Comparison of ENCODE assay signal across 19 cellular contexts in the genomic region with DNA sequence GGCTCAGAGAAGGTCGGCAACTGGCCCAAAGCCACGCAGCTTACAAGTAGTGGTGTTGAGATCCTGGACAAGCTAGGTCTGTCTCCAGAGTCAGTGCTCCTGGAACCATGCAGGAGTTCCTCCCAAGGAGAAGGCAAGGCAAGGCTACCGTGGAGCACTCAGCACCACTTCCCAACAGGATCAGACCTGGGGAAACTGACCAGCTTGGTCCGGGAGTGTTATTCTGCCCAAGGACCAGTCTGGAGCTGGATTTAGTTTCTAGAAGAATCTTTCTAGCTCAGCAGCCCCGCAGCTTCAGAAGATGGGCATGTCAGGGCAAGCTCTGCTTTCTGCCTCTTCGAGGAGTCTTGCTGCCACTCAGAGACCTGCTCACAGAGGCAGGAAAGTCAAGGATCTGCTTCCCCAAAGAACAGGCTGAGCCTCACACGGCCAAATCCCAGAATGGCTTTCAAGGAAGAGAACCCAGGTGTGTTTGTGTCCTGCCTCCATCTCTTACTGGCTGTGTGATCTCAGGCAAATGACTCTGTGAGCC.
DNase-seq lines count a peak whose midpoint lies in the region; ATAC-seq and TF ChIP-seq lines count a peak whose summit lies in the region.
"Had no signal": no experiment of that assay in that cellular context is flagged by ENCODE, and none has a peak within 500 bp of the region (broad histone marks: within the 10 kb centered on the region; RNA-seq: fewer than 3 reads in every experiment).

No MANE protein-coding gene starts in this region.

- no peak overlapping the region for H2BK20ac ChIP-seq in IMR-90 (ENCODE audit: low read depth, low read length)

- no peak overlapping the region for H3K14ac ChIP-seq in IMR-90 (replicated peaks; ENCODE audit: low read depth, low read length)

- H3K36me3 ChIP-seq in IMR-90 (ENCODE audit: control insufficient read depth, insufficient read depth, low read length) = no peaks in the 10 kb centered on the region
- H3K36me3 ChIP-seq: MG63 had no signal

- no peak overlapping the region for H3K4me2 ChIP-seq in IMR-90 (ENCODE audit: low read depth, low read length)
- H3K4me2 ChIP-seq: SK-N-SH had no signal

- H3K79me1 ChIP-seq in IMR-90 (ENCODE audit: low read depth in 1 of 2, low read length in 2 of 2) = no peaks in the 10 kb centered on the region

- DNase-seq in DMS79 (lab: John Stamatoyannopoulos, UW) (peak; percentile 5), IMR-90 (no peak), osteocyte (ENCODE audit: extremely low spot score, unreplicated experiment) (peak; percentile 57), progenitor cell of endocrine pancreas (ENCODE audit: low spot score, unreplicated experiment) (no peak), NCI-H345 (lab: John Stamatoyannopoulos, UW) (no peak), putamen (ENCODE audit: low spot score) (no peak), cerebellar nuclear complex (lab: John Stamatoyannopoulos, UW) (no peak)
- DNase-seq: activated CD4-positive, alpha-beta T cell treated with anti-CD3 and anti-CD28 coated beads, Interleukin-2, amount 50 U/mL, for 1 hour; effector CD8-positive, alpha-beta T cell; MG63; NCI-H2081; NCI-H226; NCI-H774; SK-N-SH; stimulated activated CD4-positive, alpha-beta T cell treated with anti-CD3 and anti-CD28 coated beads, Interleukin-4, amount 100 ng/mL, for 1 hour; stimulated activated naive B cell treated with anti-CD40 and anti-IgM and Interleukin-4, amounts not matched to agents 10 μg/mL and 1 μg/mL and 100 μg/mL, for 72 hours had no signal

- H3K9me3 Mint-ChIP-seq in osteocyte (ENCODE audit: unreplicated experiment) (no peaks in the 10 kb centered on the region), progenitor cell of endocrine pancreas (ENCODE audit: low read depth) (no peaks in the 10 kb centered on the region)

- BruUV-seq in IMR-90 (replicated peaks; lab: Mats Ljungman, UMichigan) = no TSS peak

- H3K4me1 Mint-ChIP-seq in osteocyte (ENCODE audit: unreplicated experiment) (no peaks in the 10 kb centered on the region), progenitor cell of endocrine pancreas (ENCODE audit: low read depth) (no peaks in the 10 kb centered on the region)
- H3K4me1 Mint-ChIP-seq: stimulated activated naive B cell treated with anti-CD40 and anti-IgM and Interleukin-4, amounts not matched to agents 10 μg/mL and 1 μg/mL and 100 μg/mL, for 72 hours had no signal

- H3K9me1 ChIP-seq in IMR-90 (ENCODE audit: insufficient read depth, low read length) = no peaks in the 10 kb centered on the region

- no peaks in the 10 kb centered on the region for H3K27me3 ChIP-seq in IMR-90 (ENCODE audit: control insufficient read depth, insufficient read depth, low read length)
- H3K27me3 ChIP-seq: MG63 had no signal

- intact Hi-C loops in IMR-90 (cut with micrococcal nuclease) = no loop called here

- TF ChIP-seq RAD21 in IMR-90 (IDR thresholded peaks at IDR 0.05; ENCODE audit: low read length) = no peak

- dilution Hi-C loops in IMR-90 (cut with HindIII; ENCODE audit: low sequenced_read_pairs, unreplicated experiment) = no loop called here

- no peak overlapping the region for H3K4ac ChIP-seq in IMR-90 (ENCODE audit: low read depth, low read length)

- H2AK5ac ChIP-seq in IMR-90 (ENCODE audit: low read depth, low read length) = no peak overlapping the region

- no peak overlapping the region for H4K91ac ChIP-seq in IMR-90 (ENCODE audit: insufficient read depth, low read depth, low read length)

- H3K9me3 ChIP-seq in IMR-90 (ENCODE audit: control insufficient read depth, insufficient read depth, low read length) = no peaks in the 10 kb centered on the region
- H3K9me3 ChIP-seq: MG63, SK-N-SH had no signal

- H3K27ac Mint-ChIP-seq in osteocyte (ENCODE audit: unreplicated experiment) = no peak overlapping the region
- H3K27ac Mint-ChIP-seq in progenitor cell of endocrine pancreas = no peak overlapping the region
- H3K27ac Mint-ChIP-seq: stimulated activated naive B cell treated with anti-CD40 and anti-IgM and Interleukin-4, amounts not matched to agents 10 μg/mL and 1 μg/mL and 100 μg/mL, for 72 hours had no signal

- no peak overlapping the region for H2BK15ac ChIP-seq in IMR-90 (ENCODE audit: low read depth, low read length)

- POLR2A ChIA-PET in IMR-90 (lab: Charles Lee; ENCODE audit: unreplicated experiment) = no interaction called here

- H3K56ac ChIP-seq in IMR-90 (ENCODE audit: extremely low read depth, insufficient read depth, low read length) = no peak overlapping the region

- no peak overlapping the region for H3K4me3 ChIP-seq in IMR-90 (ENCODE audit: insufficient read depth, low read depth, low read length)
- H3K4me3 ChIP-seq: K562, MG63 had no signal

- CTCF ChIA-PET in IMR-90 (lab: Yijun Ruan, JAX) = no interaction called here

- H4K5ac ChIP-seq in IMR-90 (ENCODE audit: low read depth, low read length) = no peak overlapping the region

- H3K4me3 Mint-ChIP-seq in osteocyte (ENCODE audit: unreplicated experiment) = no peak overlapping the region
- H3K4me3 Mint-ChIP-seq in progenitor cell of endocrine pancreas (ENCODE audit: low read depth) = no peak overlapping the region
- H3K4me3 Mint-ChIP-seq: stimulated activated naive B cell treated with anti-CD40 and anti-IgM and Interleukin-4, amounts not matched to agents 10 μg/mL and 1 μg/mL and 100 μg/mL, for 72 hours had no signal

- ATAC-seq in IMR-90 (ENCODE audit: low read depth) (no peak), esophagus mucosa (peak; percentile 35)
- ATAC-seq: K562; stimulated activated naive B cell treated with anti-CD40 and anti-IgM and Interleukin-4, amounts not matched to agents 10 μg/mL and 1 μg/mL and 100 μg/mL, for 72 hours had no signal

- H3K36me3 Mint-ChIP-seq in osteocyte (ENCODE audit: unreplicated experiment) = no peaks in the 10 kb centered on the region
- no peaks in the 10 kb centered on the region for H3K36me3 Mint-ChIP-seq in progenitor cell of endocrine pancreas (ENCODE audit: insufficient read depth)
- H3K36me3 Mint-ChIP-seq: stimulated activated naive B cell treated with anti-CD40 and anti-IgM and Interleukin-4, amounts not matched to agents 10 μg/mL and 1 μg/mL and 100 μg/mL, for 72 hours had no signal

- no peak overlapping the region for H4K8ac ChIP-seq in IMR-90 (ENCODE audit: low read depth in 2 of 2, low read length in 2 of 2)

- H3K23ac ChIP-seq in IMR-90 (ENCODE audit: low read depth, low read length) = no peak overlapping the region

- H2AK9ac ChIP-seq in IMR-90 (replicated peaks; ENCODE audit: low read depth, low read length, poor library complexity) = no peak overlapping the region

- TF ChIP-seq CTCF in IMR-90 (conservative IDR thresholded peaks at IDR 0.05; ENCODE audit: low read depth, low read length) (no peak), osteocyte (IDR thresholded peaks at IDR 0.05) (no peak), progenitor cell of endocrine pancreas (IDR thresholded peaks at IDR 0.05; ENCODE audit: unreplicated experiment) (no peak)

- no peak overlapping the region for H2BK120ac ChIP-seq in IMR-90 (ENCODE audit: low read depth, low read length)

- TF ChIP-seq POLR2A in IMR-90 (IDR thresholded peaks at IDR 0.05; ENCODE audit: low read depth, low read length) = no peak

- H3K18ac ChIP-seq in IMR-90 (ENCODE audit: low read depth, low read length) = no peak overlapping the region

- H3K9ac ChIP-seq in IMR-90 (ENCODE audit: low read depth, low read length) = no peak overlapping the region
- H3K9ac ChIP-seq: SK-N-SH had no signal

- H3K27ac ChIP-seq in IMR-90 (ENCODE audit: insufficient read depth, low read length) = no peak overlapping the region
- H3K27ac ChIP-seq: C4-2B had no signal

- no peaks in the 10 kb centered on the region for H3K27me3 Mint-ChIP-seq in osteocyte (ENCODE audit: unreplicated experiment)
- H3K27me3 Mint-ChIP-seq in progenitor cell of endocrine pancreas = peaks cover 4% of the 10 kb centered on the region

- peak overlapping the region; percentile 33 for H2AFZ ChIP-seq in IMR-90 (replicated peaks; ENCODE audit: low read length, poor library complexity)

- WGBS in IMR-90 (ENCODE audit: extremely low coverage in 2 of 2, insufficient read length in 1 of 2), 2 experiments = 17% methylated on average over 2 of the region's 7 CpGs; no CpG with 5 or more reads in 1 of the 2 experiments

- no peaks in the 10 kb centered on the region for H3K4me1 ChIP-seq in IMR-90 (ENCODE audit: control insufficient read depth, insufficient read depth, low read length)

- in situ Hi-C loops in IMR-90 (cut with MboI; ENCODE audit: low sequenced_read_pairs) = no loop called here

- H4K20me1 ChIP-seq in IMR-90 (ENCODE audit: insufficient read depth, low read length) = no peaks in the 10 kb centered on the region

- H2BK5ac ChIP-seq in IMR-90 (ENCODE audit: low read depth, low read length, poor library complexity, severe bottlenecking) = no peak overlapping the region

TF ChIP-seq in IMR-90, 13 proteins besides CTCF, POLR2A, EP300 and RAD21:
- TF ChIP-seq RCOR1 (IDR thresholded peaks at IDR 0.05; ENCODE audit: insufficient replicate concordance, low read length) (no peak), BHLHE40 (IDR thresholded peaks at IDR 0.05; ENCODE audit: low read depth, low read length) (no peak), CHD1 (IDR thresholded peaks at IDR 0.05; ENCODE audit: low read depth, low read length) (no peak), NFE2L2 (IDR thresholded peaks at IDR 0.05; ENCODE audit: low read depth, low read length) (no peak), SMC3 (IDR thresholded peaks at IDR 0.05; ENCODE audit: low read depth, low read length) (no peak), MAFK (IDR thresholded peaks at IDR 0.05; ENCODE audit: low read depth, low read length) (no peak), FOS (IDR thresholded peaks at IDR 0.05; ENCODE audit: low read depth, low read length) (no peak)
- TF ChIP-seq, protein P1, sequence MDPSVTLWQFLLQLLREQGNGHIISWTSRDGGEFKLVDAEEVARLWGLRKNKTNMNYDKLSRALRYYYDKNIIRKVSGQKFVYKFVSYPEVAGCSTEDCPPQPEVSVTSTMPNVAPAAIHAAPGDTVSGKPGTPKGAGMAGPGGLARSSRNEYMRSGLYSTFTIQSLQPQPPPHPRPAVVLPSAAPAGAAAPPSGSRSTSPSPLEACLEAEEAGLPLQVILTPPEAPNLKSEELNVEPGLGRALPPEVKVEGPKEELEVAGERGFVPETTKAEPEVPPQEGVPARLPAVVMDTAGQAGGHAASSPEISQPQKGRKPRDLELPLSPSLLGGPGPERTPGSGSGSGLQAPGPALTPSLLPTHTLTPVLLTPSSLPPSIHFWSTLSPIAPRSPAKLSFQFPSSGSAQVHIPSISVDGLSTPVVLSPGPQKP (IDR thresholded peaks at IDR 0.05; ENCODE audit: borderline replicate concordance, low read depth, low read length) = no peak
- TF ChIP-seq, protein P2, sequence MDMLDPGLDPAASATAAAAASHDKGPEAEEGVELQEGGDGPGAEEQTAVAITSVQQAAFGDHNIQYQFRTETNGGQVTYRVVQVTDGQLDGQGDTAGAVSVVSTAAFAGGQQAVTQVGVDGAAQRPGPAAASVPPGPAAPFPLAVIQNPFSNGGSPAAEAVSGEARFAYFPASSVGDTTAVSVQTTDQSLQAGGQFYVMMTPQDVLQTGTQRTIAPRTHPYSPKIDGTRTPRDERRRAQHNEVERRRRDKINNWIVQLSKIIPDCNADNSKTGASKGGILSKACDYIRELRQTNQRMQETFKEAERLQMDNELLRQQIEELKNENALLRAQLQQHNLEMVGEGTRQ (IDR thresholded peaks at IDR 0.05; ENCODE audit: low read depth, low read length) = no peak

Comparison
In these comparisons a context has a peak if more than half of its experiments do, and no peak if none do; other contexts are left out.
1. DNase-seq: peak in DMS79 (single experiment) and osteocyte (single experiment); none in IMR-90 (single experiment), progenitor cell of endocrine pancreas (single experiment), NCI-H345 (single experiment), putamen (single experiment) and cerebellar nuclear complex (0 of 2).